1 cellular context compared by ENCODE assay signal in genomic region chr17:42039794-42040763, GRCh38.
TF ChIP-seq lines count a peak whose summit lies in the region.

No MANE protein-coding gene starts in this region.

TF ChIP-seq in K562, 482 proteins besides CTCF, POLR2A, EP300 and RAD21:
- TF ChIP-seq ZFX (CRISPR knock-in tag; IDR thresholded peaks at IDR 0.05) (no peak), NFIC (IDR thresholded peaks at IDR 0.05) (peak; percentile 49)
